Comparison of ENCODE assay signal across 8 cellular contexts in genomic region chr4:122922877-122923511, GRCh38. TPM values are rescaled to one million over a fixed set of nuclear protein-coding genes. Genes with fewer than 3 reads are reported as not detected.
DNase-seq lines count a peak whose midpoint lies in the region; ATAC-seq and TF ChIP-seq lines count a peak whose summit lies in the region.

No MANE protein-coding gene starts in this region.

- peak; percentile 96 for ATAC-seq in activated CD8-positive, alpha-beta memory T cell treated with anti-CD3 and anti-CD28 coated beads, Interleukin-2, amount 10 ng/mL, durations not matched to agents 7 days and 5 days

- H3K4me1 ChIP-seq in endocrine pancreas (ENCODE audit: control insufficient read depth, insufficient read depth, low read length): peaks cover 5% of the 10 kb centered on the region
- H3K4me1 ChIP-seq in mesodermal cell (ENCODE audit: control insufficient read depth, insufficient read depth, low read length, poor library complexity, severe bottlenecking): peaks cover 5% of the 10 kb centered on the region

- H3K27ac ChIP-seq in mesodermal cell (ENCODE audit: low read depth, low read length, severe bottlenecking): peak overlapping the region; percentile 84

- H3K4me3 Mint-ChIP-seq in activated CD8-positive, alpha-beta memory T cell treated with anti-CD3 and anti-CD28 coated beads, Interleukin-2, amount 10 ng/mL, durations not matched to agents 7 days and 5 days: no peak overlapping the region

- peak overlapping the region; percentile 71 for H3K9ac ChIP-seq in endocrine pancreas (ENCODE audit: control insufficient read depth, insufficient read depth, low read length)

- H3K27ac Mint-ChIP-seq in activated CD8-positive, alpha-beta memory T cell treated with anti-CD3 and anti-CD28 coated beads, Interleukin-2, amount 10 ng/mL, durations not matched to agents 7 days and 5 days: peak overlapping the region; percentile 99

- peak; percentile 76 for DNase-seq in CMK (ENCODE audit: low read depth)
- DNase-seq in GM20000 (ENCODE audit: low spot score): peak; percentile 86
- DNase-seq in HT-29 (ENCODE audit: low spot score): peak; percentile 90
- peak; percentile 89 for DNase-seq in NOMO-1 treated with DMSO at 0.1 percent for 48 hours (lab: John Stamatoyannopoulos, UW; ENCODE audit: unreplicated experiment)
- DNase-seq in activated CD8-positive, alpha-beta memory T cell treated with anti-CD3 and anti-CD28 coated beads, Interleukin-2, amount 10 ng/mL, durations not matched to agents 7 days and 5 days: peak; percentile 95
- peak; percentile 81 for DNase-seq in stimulated activated CD8-positive, alpha-beta memory T cell treated with anti-CD3 and anti-CD28 coated beads, Interleukin-15, amount 100 ng/mL, for 48 hours (ENCODE audit: low read depth in 2 of 2)

- no peaks in the 10 kb centered on the region for H3K36me3 ChIP-seq in endocrine pancreas (ENCODE audit: control insufficient read depth, insufficient read depth, low read length)
- H3K36me3 ChIP-seq in mesodermal cell (ENCODE audit: control insufficient read depth, insufficient read depth, low read length): peaks cover 4% of the 10 kb centered on the region

- whole genome bisulfite sequencing in mesodermal cell (ENCODE audit: insufficient coverage in 2 of 2), 2 experiments: 0% methylated on average over 31 to 32 of the region's 34 CpGs

- H3K9me3 ChIP-seq in endocrine pancreas (ENCODE audit: control insufficient read depth, low read length): no peaks in the 10 kb centered on the region
- H3K9me3 ChIP-seq in mesodermal cell (ENCODE audit: control insufficient read depth, low read length): no peaks in the 10 kb centered on the region

- peaks cover 19% of the 10 kb centered on the region for H3K4me1 Mint-ChIP-seq in activated CD8-positive, alpha-beta memory T cell treated with anti-CD3 and anti-CD28 coated beads, Interleukin-2, amount 10 ng/mL, durations not matched to agents 7 days and 5 days

- no peaks in the 10 kb centered on the region for H3K27me3 Mint-ChIP-seq in activated CD8-positive, alpha-beta memory T cell treated with anti-CD3 and anti-CD28 coated beads, Interleukin-2, amount 10 ng/mL, durations not matched to agents 7 days and 5 days

- H3K4me3 ChIP-seq in endocrine pancreas (ENCODE audit: control insufficient read depth, insufficient read depth, low read length): peak overlapping the region; percentile 92
- peak overlapping the region; percentile 87 for H3K4me3 ChIP-seq in mesodermal cell (ENCODE audit: extremely low read depth, insufficient read depth, low read length, poor library complexity, severe bottlenecking)

- CTCF ChIA-PET in activated CD8-positive, alpha-beta memory T cell treated with anti-CD3 and anti-CD28 coated beads, Interleukin-2, amount 10 ng/mL, durations not matched to agents 7 days and 5 days (lab: Charles Lee): interaction anchor here (1.2 to 4.2 kb wide), 7 partner anchors 8 to 191 kb away, joined by 3 to 19 read pairs (median 4); partner anchors contain the start of gene BBS12

- no peak for TF ChIP-seq CTCF in GM20000 (IDR thresholded peaks at IDR 0.05; ENCODE audit: extremely low read depth, missing control alignments)

- H3K27me3 ChIP-seq in endocrine pancreas (ENCODE audit: control insufficient read depth, insufficient read depth, low read length): no peaks in the 10 kb centered on the region

- peaks cover 2% of the 10 kb centered on the region for H3K36me3 Mint-ChIP-seq in activated CD8-positive, alpha-beta memory T cell treated with anti-CD3 and anti-CD28 coated beads, Interleukin-2, amount 10 ng/mL, durations not matched to agents 7 days and 5 days

- no peaks in the 10 kb centered on the region for H3K9me3 Mint-ChIP-seq in activated CD8-positive, alpha-beta memory T cell treated with anti-CD3 and anti-CD28 coated beads, Interleukin-2, amount 10 ng/mL, durations not matched to agents 7 days and 5 days (ENCODE audit: low read depth)

RNA-seq across cellular contexts. Expression of gene NUDT6, which starts 0.6 kb away (rescaled TPM):
- total RNA-seq in HT-29 (2014; rRNA removed; shearing (Covaris generic)): 2.0 and 2.5 TPM in 2 replicates
- total RNA-seq in activated CD8-positive, alpha-beta memory T cell treated with anti-CD3 and anti-CD28 coated beads, Interleukin-2, amount 10 ng/mL, durations not matched to agents 7 days and 5 days: 10 to 100 TPM; 14.7 to 15.6 TPM
- polyA plus RNA-seq in mesodermal cell (2013, experiment 1 of 2): 12.1 TPM
- polyA plus RNA-seq in mesodermal cell (2013, experiment 2 of 2): 14.3 TPM

Comparison
In these comparisons a context has a peak if more than half of its experiments do, and no peak if none do; other contexts are left out.
1. Peak in every context shown above with its lines: DNase-seq, ATAC-seq, H3K4me3 ChIP-seq and H3K27ac ChIP-seq.